Comparison of ENCODE assay signal across 8 cellular contexts in the genomic region with DNA sequence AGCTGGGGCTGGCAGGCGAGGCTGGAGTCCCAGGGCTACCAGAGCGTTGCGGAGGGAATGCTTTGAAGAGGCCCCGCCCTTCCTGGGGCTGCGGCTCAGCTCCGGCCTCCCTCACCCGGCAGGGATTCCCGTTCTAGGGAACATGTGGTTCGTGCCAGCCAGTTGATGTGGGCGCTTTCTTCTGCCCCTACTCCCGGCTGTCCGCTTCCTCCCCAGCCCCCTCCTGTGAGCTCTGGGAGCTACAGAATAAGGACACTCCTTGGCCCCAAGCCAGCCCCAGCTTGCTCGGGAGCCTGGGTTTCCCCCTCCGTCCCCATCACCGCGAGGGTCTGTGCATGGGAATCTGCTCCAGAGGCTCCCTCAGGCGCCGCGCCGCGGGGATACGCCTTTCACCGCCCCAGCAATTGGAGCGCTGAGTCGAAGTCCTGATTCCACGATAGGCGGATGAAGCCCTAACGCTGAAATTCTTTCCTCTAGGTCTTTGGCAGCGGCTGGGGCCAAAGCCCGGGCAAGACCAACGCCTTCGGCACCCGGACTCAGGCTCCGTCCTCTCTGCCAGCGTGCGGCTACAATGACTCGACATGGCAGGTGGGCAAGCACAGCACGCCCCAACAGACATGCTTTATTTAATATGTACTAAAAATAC.
A peak's percentile ranks its signal among the peaks of the same experiment; 100 is the strongest.
DNase-seq lines count a peak whose midpoint lies in the region.

No MANE protein-coding gene starts in this region.

- DNase-seq in NCI-H1417 (lab: John Stamatoyannopoulos, UW) (peak; percentile 14 to 71 (median 67)), NCI-H1417 treated with DMSO at 0.1 percent for 48 hours (lab: John Stamatoyannopoulos, UW) (no peak), astrocyte of the hippocampus (ENCODE audit: low read depth, low spot score) (peak; percentile 89), iPS DF 19.7 (ENCODE audit: low read depth, low spot score) (peak; percentile 65), renal cortical epithelial cell (ENCODE audit: low read depth) (peak; percentile 73), HCEC 1CT (no peak)
- DNase-seq in stimulated activated CD4-positive, alpha-beta T cell treated with anti-CD3 and anti-CD28 coated beads, Interleukin-4, amount 100 ng/mL, for 1 hour, result no peak
- DNase-seq in stimulated activated CD4-positive, alpha-beta T cell treated with anti-CD3 and anti-CD28 coated beads, Interleukin-12 subunit alpha, Interleukin-12 subunit beta, amount 100 ng/mL, for 4 hours, result no peak

Comparison
In these comparisons a context has a peak if more than half of its experiments do, and no peak if none do; other contexts are left out.
1. DNase-seq: peak in NCI-H1417 (3 of 3), astrocyte of the hippocampus (single experiment), iPS DF 19.7 (single experiment) and renal cortical epithelial cell (single experiment); none in NCI-H1417 treated with DMSO at 0.1 percent for 48 hours (single experiment), stimulated activated CD4-positive, alpha-beta T cell treated with anti-CD3 and anti-CD28 coated beads, Interleukin-4, amount 100 ng/mL, for 1 hour (single experiment), stimulated activated CD4-positive, alpha-beta T cell treated with anti-CD3 and anti-CD28 coated beads, Interleukin-12 subunit alpha, Interleukin-12 subunit beta, amount 100 ng/mL, for 4 hours (single experiment) and HCEC 1CT (single experiment).